ENCODE assay signal across 14 cellular contexts in genomic region chr4:33746979-33747378, GRCh38.
DNase-seq lines count a peak whose midpoint lies in the region; ATAC-seq, FAIRE-seq and TF ChIP-seq lines count a peak whose summit lies in the region.
"Had no signal": no experiment of that assay in that cellular context is flagged by ENCODE, and none has a peak within 500 bp of the region (broad histone marks: within the 10 kb centered on the region; RNA-seq: fewer than 3 reads in every experiment).

No MANE protein-coding gene starts in this region.

- intact Hi-C loops in MCF 10A (cut with micrococcal nuclease) (no loop called here), breast epithelium (cut with DNase I; ENCODE audit: low total_unique reads) (no loop called here)

- H3K9me3 Mint-ChIP-seq in MCF 10A (ENCODE audit: unreplicated experiment) = peaks cover 10% of the 10 kb centered on the region

- H3K4me1 Mint-ChIP-seq in MCF 10A (ENCODE audit: insufficient read depth, unreplicated experiment) = peaks cover 12% of the 10 kb centered on the region
- H3K4me1 Mint-ChIP-seq: stimulated activated memory B cell treated with anti-CD40 and anti-IgM and Interleukin-4, amounts not matched to agents 10 μg/mL and 1 μg/mL and 100 μg/mL, for 72 hours had no signal

- POLR2A ChIA-PET in MCF 10A (lab: Yijun Ruan, JAX) = interaction anchor here (0.7 to 1.0 kb wide), 2 partner anchors 21 to 525 kb away, joined by 3 read pairs; no protein-coding TSS in a partner anchor

- no peaks in the 10 kb centered on the region for H3K27me3 Mint-ChIP-seq in MCF 10A (ENCODE audit: insufficient read depth, unreplicated experiment)
- H3K27me3 Mint-ChIP-seq: stimulated activated memory B cell treated with anti-CD40 and anti-IgM and Interleukin-4, amounts not matched to agents 10 μg/mL and 1 μg/mL and 100 μg/mL, for 72 hours had no signal

- H3K4me1 ChIP-seq in breast epithelium (no peaks in the 10 kb centered on the region), adipocyte (ENCODE audit: control insufficient read depth, insufficient read depth, low read length) (peaks cover 3% of the 10 kb centered on the region)

- H3K4me3 ChIP-seq in breast epithelium = no peak overlapping the region
- peak overlapping the region; percentile 41 for H3K4me3 ChIP-seq in adipocyte (ENCODE audit: low read length)

- BruUV-seq in MCF 10A (replicated peaks; lab: Mats Ljungman, UMichigan) = no TSS peak

- no peaks in the 10 kb centered on the region for H3K36me3 ChIP-seq in breast epithelium
- H3K36me3 ChIP-seq in adipocyte (ENCODE audit: control insufficient read depth, insufficient read depth, low read length, severe bottlenecking) = no peaks in the 10 kb centered on the region

- H3K27ac Mint-ChIP-seq in MCF 10A (ENCODE audit: low read depth, unreplicated experiment) = peak overlapping the region; percentile 93
- H3K27ac Mint-ChIP-seq: stimulated activated memory B cell treated with anti-CD40 and anti-IgM and Interleukin-4, amounts not matched to agents 10 μg/mL and 1 μg/mL and 100 μg/mL, for 72 hours had no signal

- TF ChIP-seq POLR2A in breast epithelium (IDR thresholded peaks at IDR 0.05) = no peak

- TF ChIP-seq CTCF in MCF 10A (IDR thresholded peaks at IDR 0.05; ENCODE audit: unreplicated experiment) = no peak
- TF ChIP-seq CTCF in breast epithelium (IDR thresholded peaks at IDR 0.05) = no peak

- CTCF ChIA-PET in MCF 10A (lab: Yijun Ruan, JAX) = interaction anchor here (0.5 to 1.0 kb wide), 2 partner anchors 12 to 100 kb away, joined by 3 read pairs; no protein-coding TSS in a partner anchor

- H3K9ac ChIP-seq in adipocyte (ENCODE audit: low read length) = no peak overlapping the region

- no peaks in the 10 kb centered on the region for H3K36me3 Mint-ChIP-seq in MCF 10A (ENCODE audit: insufficient read depth, unreplicated experiment)
- H3K36me3 Mint-ChIP-seq: stimulated activated memory B cell treated with anti-CD40 and anti-IgM and Interleukin-4, amounts not matched to agents 10 μg/mL and 1 μg/mL and 100 μg/mL, for 72 hours had no signal

- no peaks in the 10 kb centered on the region for H3K27me3 ChIP-seq in breast epithelium
- H3K27me3 ChIP-seq in adipocyte (replicated peaks; ENCODE audit: control insufficient read depth, insufficient read depth, low read length) = no peaks in the 10 kb centered on the region

- H3K9me3 ChIP-seq in breast epithelium (peaks cover 0 to 5% of the 10 kb centered on the region in 2 donors), adipocyte (ENCODE audit: control insufficient read depth, low read length) (no peaks in the 10 kb centered on the region)

- DNase-seq in MCF 10A (ENCODE audit: unreplicated experiment) = peak; percentile 24
- DNase-seq in breast epithelium (ENCODE audit: low spot score in 2 of 2) = no peak
- DNase-seq in adipocyte (ENCODE audit: low read depth) = no peak
- peak; percentile 13 for DNase-seq in urothelium cell line (ENCODE audit: low spot score)
- no peak for DNase-seq in NCI-H510A treated with DMSO at 0.1 percent for 48 hours (lab: John Stamatoyannopoulos, UW)
- DNase-seq: activated CD4-positive, alpha-beta T cell treated with anti-CD3 and anti-CD28 coated beads, Interleukin-2, amount 50 U/mL, for 4 hours; activated naive CD4-positive, alpha-beta T cell treated with Interleukin-2 at 50 U/mL for 16 hours; cortex of kidney; NCI-H345 had no signal

- no peak overlapping the region for H3K4me3 Mint-ChIP-seq in MCF 10A (ENCODE audit: unreplicated experiment)
- H3K4me3 Mint-ChIP-seq: stimulated activated memory B cell treated with anti-CD40 and anti-IgM and Interleukin-4, amounts not matched to agents 10 μg/mL and 1 μg/mL and 100 μg/mL, for 72 hours had no signal

- FAIRE-seq in urothelium cell line (lab: Jason Lieb, UNC) = no peak

- no peak overlapping the region for H3K27ac ChIP-seq in breast epithelium

- peak; percentile 64 for ATAC-seq in HG03378 (IDR thresholded peaks at IDR 0.05; ENCODE audit: unreplicated experiment)
- no peak for ATAC-seq in GM21526 (IDR thresholded peaks at IDR 0.05; ENCODE audit: low FRiP score, unreplicated experiment)
- no peak for ATAC-seq in HG03108 (IDR thresholded peaks at IDR 0.05; ENCODE audit: unreplicated experiment)
- ATAC-seq: left lobe of liver; stimulated activated memory B cell treated with anti-CD40 and anti-IgM and Interleukin-4, amounts not matched to agents 10 μg/mL and 1 μg/mL and 100 μg/mL, for 72 hours had no signal

Comparison
In these comparisons a context has a peak if more than half of its experiments do, and no peak if none do; other contexts are left out.
1. DNase-seq: peak in MCF 10A (single experiment) and urothelium cell line (single experiment); none in breast epithelium (0 of 2), adipocyte (single experiment) and NCI-H510A treated with DMSO at 0.1 percent for 48 hours (single experiment).